Comparison of ENCODE assay signal across 8 cellular contexts in the genomic region with DNA sequence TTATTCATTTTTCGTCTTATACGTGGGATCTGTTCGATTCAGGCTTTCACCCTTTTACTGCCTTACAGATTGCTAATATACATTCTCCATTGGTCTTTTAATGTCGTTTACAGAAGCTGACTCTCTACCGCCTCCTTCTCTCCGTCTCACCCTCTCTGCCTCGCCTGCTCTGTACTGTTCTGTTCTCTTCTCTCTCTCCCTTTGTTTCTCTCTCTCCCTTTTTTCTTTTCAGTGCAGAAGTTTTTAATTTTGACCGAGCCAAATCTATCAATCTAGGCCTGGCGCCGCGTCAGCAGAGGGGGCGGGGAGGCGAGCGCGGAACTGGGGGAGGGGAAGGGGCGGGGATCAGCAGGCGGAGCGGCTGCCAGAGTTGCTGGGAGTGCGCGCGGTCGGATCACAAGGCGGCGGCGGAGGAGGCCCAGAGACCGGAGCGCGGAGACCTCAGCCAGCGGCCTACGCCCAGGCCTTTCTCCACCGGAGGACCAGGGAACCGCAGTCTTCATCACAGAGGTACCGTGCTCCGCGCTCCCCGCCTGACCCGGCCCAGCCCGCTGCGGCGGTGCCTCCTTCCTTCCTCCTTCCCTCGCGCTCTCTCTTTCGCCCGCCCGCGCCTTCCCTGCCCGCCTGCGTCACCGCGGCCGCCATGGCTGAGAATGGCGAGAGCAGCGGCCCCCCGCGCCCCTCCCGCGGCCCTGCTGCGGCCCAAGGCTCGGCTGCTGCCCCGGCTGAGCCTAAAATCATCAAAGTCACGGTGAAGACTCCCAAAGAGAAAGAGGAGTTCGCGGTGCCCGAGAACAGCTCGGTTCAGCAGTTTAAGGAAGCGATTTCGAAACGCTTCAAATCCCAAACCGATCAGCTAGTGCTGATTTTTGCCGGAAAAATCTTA. TPM values are rescaled to one million over a fixed set of nuclear protein-coding genes. Genes with fewer than 3 reads are reported as not detected.
DNase-seq lines count a peak whose midpoint lies in the region; ATAC-seq and TF ChIP-seq lines count a peak whose summit lies in the region.

UBQLN2 (plus strand) TSS at position 397 of the 886 bp plus-strand sequence; CDS start at position 644, 247 bp downstream.

- peak within 1 kb of the TSS; percentile 89 for H2AK9ac ChIP-seq in IMR-90 (replicated peaks; ENCODE audit: low read depth, low read length, poor library complexity)

- no peaks in the 10 kb centered on the region for H3K9me3 ChIP-seq in IMR-90 (ENCODE audit: control insufficient read depth, insufficient read depth, low read length)

- H3K9ac ChIP-seq in IMR-90 (ENCODE audit: low read depth, low read length), result peak within 1 kb of the TSS; percentile 95

- peaks cover 6% of the 10 kb centered on the region; the same call in 1 of the 2 replicates for H3K36me3 ChIP-seq in IMR-90 (ENCODE audit: control insufficient read depth, insufficient read depth, low read length)

- no peak for TF ChIP-seq RAD21 in IMR-90 (IDR thresholded peaks at IDR 0.05; ENCODE audit: low read length)

- H3K4me1 Mint-ChIP-seq in Calu3 (ENCODE audit: low read depth, unreplicated experiment), result peaks cover 2% of the 10 kb centered on the region
- peaks cover 13% of the 10 kb centered on the region for H3K4me1 Mint-ChIP-seq in activated T-cell treated with anti-CD3 and anti-CD28 coated beads, Interleukin-2, amount 50 U/mL, for 24 hours (ENCODE audit: low read depth)

- H3K56ac ChIP-seq in IMR-90 (ENCODE audit: extremely low read depth, insufficient read depth, low read length), result peak within 1 kb of the TSS; percentile 89

- POLR2A ChIA-PET in IMR-90 (lab: Charles Lee; ENCODE audit: unreplicated experiment), result no interaction called here

- H2BK15ac ChIP-seq in IMR-90 (ENCODE audit: low read depth, low read length), result peak within 1 kb of the TSS; percentile 70; the same call in 1 of the 3 replicates

- intact Hi-C loops in Calu3 (cut with micrococcal nuclease; ENCODE audit: unreplicated experiment) (loop anchor here (5.0 kb wide), 1 partner anchor 164 kb away; the partner anchor contains the start of gene NBDY), IMR-90 (cut with micrococcal nuclease) (loop anchor here (5.0 to 10.0 kb wide), 2 partner anchors 846 to 1031 kb away; partner anchors contain the start of genes RRAGB and ZXDB)

- peak within 1 kb of the TSS; percentile 80; the same call in 1 of the 2 replicates for H2BK120ac ChIP-seq in IMR-90 (ENCODE audit: low read depth, low read length)

- peak within 1 kb of the TSS; percentile 99 for H3K27ac ChIP-seq in IMR-90 (ENCODE audit: insufficient read depth, low read length)

- H4K5ac ChIP-seq in IMR-90 (ENCODE audit: low read depth, low read length), result peak within 1 kb of the TSS; percentile 95

- no peaks in the 10 kb centered on the region for H3K79me1 ChIP-seq in IMR-90 (ENCODE audit: low read depth in 1 of 2, low read length in 2 of 2)

- peak within 1 kb of the TSS; percentile 86 for H3K4me2 ChIP-seq in IMR-90 (ENCODE audit: low read depth, low read length)

- peak within 1 kb of the TSS; percentile 93 for H3K18ac ChIP-seq in IMR-90 (ENCODE audit: low read depth, low read length)

- H3K27me3 Mint-ChIP-seq in Calu3 (ENCODE audit: unreplicated experiment), result no peaks in the 10 kb centered on the region
- peaks cover 24% of the 10 kb centered on the region for H3K27me3 Mint-ChIP-seq in activated T-cell treated with anti-CD3 and anti-CD28 coated beads, Interleukin-2, amount 50 U/mL, for 24 hours

- peaks cover 21% of the 10 kb centered on the region for H4K20me1 ChIP-seq in IMR-90 (ENCODE audit: insufficient read depth, low read length)

- H2BK5ac ChIP-seq in IMR-90 (ENCODE audit: low read depth, low read length, poor library complexity, severe bottlenecking), result peak within 1 kb of the TSS; percentile 95

- peak within 1 kb of the TSS; percentile 91 for H3K4ac ChIP-seq in IMR-90 (ENCODE audit: low read depth, low read length)

- no peaks in the 10 kb centered on the region for H3K9me3 Mint-ChIP-seq in Calu3 (ENCODE audit: low read depth, unreplicated experiment)
- H3K9me3 Mint-ChIP-seq in activated T-cell treated with anti-CD3 and anti-CD28 coated beads, Interleukin-2, amount 50 U/mL, for 24 hours, result no peaks in the 10 kb centered on the region

- peak within 1 kb of the TSS; percentile 93 for H3K4me3 ChIP-seq in IMR-90 (ENCODE audit: insufficient read depth, low read depth, low read length)

- peak; percentile 78 for DNase-seq in Calu3
- DNase-seq in IMR-90, result peak; percentile 70
- DNase-seq in activated T-cell treated with anti-CD3 and anti-CD28 coated beads, Interleukin-2, amount 50 U/mL, for 24 hours, result peak; percentile 85
- peak; percentile 78 for DNase-seq in myocyte (ENCODE audit: low read depth)
- DNase-seq in stimulated activated CD8-positive, alpha-beta memory T cell treated with anti-CD3 and anti-CD28 coated beads, Interleukin-7, amount 100 ng/mL, for 48 hours (ENCODE audit: extremely low read depth in 1 of 2, low read depth in 1 of 2), result peak; percentile 53 to 63

- H3K9me1 ChIP-seq in IMR-90 (ENCODE audit: insufficient read depth, low read length), result no peaks in the 10 kb centered on the region

- H3K4me1 ChIP-seq in IMR-90 (ENCODE audit: control insufficient read depth, insufficient read depth, low read length), result no peaks in the 10 kb centered on the region; the same call in 1 of the 2 replicates

- peak; percentile 77 for TF ChIP-seq POLR2A in IMR-90 (IDR thresholded peaks at IDR 0.05; ENCODE audit: low read depth, low read length)

- H3K27ac Mint-ChIP-seq in Calu3 (ENCODE audit: unreplicated experiment), result peak within 1 kb of the TSS; percentile 85
- H3K27ac Mint-ChIP-seq in activated T-cell treated with anti-CD3 and anti-CD28 coated beads, Interleukin-2, amount 50 U/mL, for 24 hours, result peak within 1 kb of the TSS; percentile 92

- BruUV-seq in Calu3 (replicated peaks; lab: Mats Ljungman, UMichigan) (no TSS peak), IMR-90 (replicated peaks; lab: Mats Ljungman, UMichigan) (no TSS peak)

- 26% methylated on average over 27 of the region's 70 CpGs; no CpG with 5 or more reads in 1 of the 2 experiments for WGBS in IMR-90 (ENCODE audit: extremely low coverage in 2 of 2, insufficient read length in 1 of 2), 2 experiments

- H3K23ac ChIP-seq in IMR-90 (ENCODE audit: low read depth, low read length), result peak within 1 kb of the TSS; percentile 93

- peak within 1 kb of the TSS; percentile 94 for H3K14ac ChIP-seq in IMR-90 (replicated peaks; ENCODE audit: low read depth, low read length)

- peak within 1 kb of the TSS; percentile 32 to 86 for H4K8ac ChIP-seq in IMR-90 (ENCODE audit: low read depth in 2 of 2, low read length in 2 of 2)

- no peak within 1 kb of the TSS for H2BK20ac ChIP-seq in IMR-90 (ENCODE audit: low read depth, low read length)

- ATAC-seq in GM21447 (IDR thresholded peaks at IDR 0.05; ENCODE audit: unreplicated experiment) (peak; percentile 71), IMR-90 (ENCODE audit: low read depth) (peak; percentile 91), esophagus mucosa (peak; percentile 95)

- dilution Hi-C loops in IMR-90 (cut with HindIII; ENCODE audit: low sequenced_read_pairs, unreplicated experiment), result no loop called here

- H3K4me3 Mint-ChIP-seq in Calu3 (ENCODE audit: low read depth, unreplicated experiment), result peak within 1 kb of the TSS; percentile 67
- H3K4me3 Mint-ChIP-seq in activated T-cell treated with anti-CD3 and anti-CD28 coated beads, Interleukin-2, amount 50 U/mL, for 24 hours, result peak within 1 kb of the TSS; percentile 80

- H2AFZ ChIP-seq in IMR-90 (replicated peaks; ENCODE audit: low read length, poor library complexity), result peak within 1 kb of the TSS; percentile 94

- no peak within 1 kb of the TSS for H2AK5ac ChIP-seq in IMR-90 (ENCODE audit: low read depth, low read length)

- TF ChIP-seq CTCF in Calu3 (IDR thresholded peaks at IDR 0.05; ENCODE audit: unreplicated experiment) (no peak), IMR-90 (conservative IDR thresholded peaks at IDR 0.05; ENCODE audit: low read depth, low read length) (0 out of 2 replicates have a peak, but pooled peaks have one; percentile 25)

- CTCF ChIA-PET in Calu3 (lab: Charles Lee) (interaction anchor here (0.5 kb wide), 1 partner anchor 329 kb away, joined by 7 read pairs; no protein-coding TSS in a partner anchor), IMR-90 (lab: Yijun Ruan, JAX) (interaction anchor here (0.6 kb wide), 1 partner anchor 246 kb away, joined by 3 read pairs; no protein-coding TSS in a partner anchor)

- in situ Hi-C loops in IMR-90 (cut with MboI; ENCODE audit: low sequenced_read_pairs), result no loop called here

- peaks cover 42% of the 10 kb centered on the region for H3K36me3 Mint-ChIP-seq in Calu3 (ENCODE audit: insufficient read depth, unreplicated experiment)
- peaks cover 44% of the 10 kb centered on the region for H3K36me3 Mint-ChIP-seq in activated T-cell treated with anti-CD3 and anti-CD28 coated beads, Interleukin-2, amount 50 U/mL, for 24 hours (ENCODE audit: low read depth)

- no peaks in the 10 kb centered on the region for H3K27me3 ChIP-seq in IMR-90 (ENCODE audit: control insufficient read depth, insufficient read depth, low read length)

- peak within 1 kb of the TSS; percentile 78 for H4K91ac ChIP-seq in IMR-90 (ENCODE audit: insufficient read depth, low read depth, low read length)

TF ChIP-seq in IMR-90, 13 proteins besides CTCF, POLR2A, EP300 and RAD21 (continues in another document):
- no peak for TF ChIP-seq MXI1 (IDR thresholded peaks at IDR 0.05; ENCODE audit: borderline replicate concordance, low read depth, low read length)
- TF ChIP-seq RCOR1 (IDR thresholded peaks at IDR 0.05; ENCODE audit: insufficient replicate concordance, low read length), result no peak
- no peak for TF ChIP-seq MAZ (IDR thresholded peaks at IDR 0.05; ENCODE audit: borderline replicate concordance, low read depth, low read length)
- TF ChIP-seq MAFK (IDR thresholded peaks at IDR 0.05; ENCODE audit: low read depth, low read length), result no peak

TF ChIP-seq in PFSK-1, 5 proteins besides CTCF, POLR2A, EP300 and RAD21 (continues in another document):
- TF ChIP-seq TAF1 (IDR thresholded peaks at IDR 0.05; ENCODE audit: borderline replicate concordance, insufficient read depth, low read length) (peak; percentile 56; the same call in 1 of the 2 replicates), SIN3A (IDR thresholded peaks at IDR 0.05; ENCODE audit: borderline replicate concordance, insufficient read depth, low read length) (0 out of 2 replicates have a peak, but pooled peaks have one; percentile 25), POLR2AphosphoS5 (IDR thresholded peaks at IDR 0.05; ENCODE audit: low read depth, low read length) (peak; percentile 81), FOXP2 (optimal IDR thresholded peaks at IDR 0.05; ENCODE audit: borderline replicate concordance, extremely low read depth, extremely low read length, insufficient read depth) (peak; percentile 37)

RNA-seq across cellular contexts. Expression of gene UBQLN2, which starts in this region (rescaled TPM):
- total RNA-seq in Calu3 (2022) (33.7 and 38.2 TPM in 2 replicates), IMR-90 (2012; rRNA removed) (4.1 and 5.6 TPM in 2 replicates), esophagus mucosa (31.9 TPM), myocyte (17.2 and 23.2 TPM in 2 replicates)
- 24.5 and 25.0 TPM in 2 replicates for polyA plus RNA-seq in IMR-90 (2012; rRNA removed)
- 12.3 and 16.6 TPM in 2 replicates for polyA plus RNA-seq in IMR-90 (2012; cell fraction: cytosol; rRNA removed)
- polyA plus RNA-seq in IMR-90 (2012; cell fraction: nucleus; rRNA removed; ENCODE audit: low replicate concordance), result 8.6 and 9.5 TPM in 2 replicates
- 19.2 TPM for polyA plus RNA-seq in PFSK-1 (2012; ENCODE audit: insufficient read length, low read depth)
- polyA plus RNA-seq in myocyte (2012), result 24.3 TPM

Comparison
In these comparisons a context has a peak if more than half of its experiments do, and no peak if none do; other contexts are left out.
1. Peak in every context shown above with its lines: DNase-seq, ATAC-seq, H3K4me3 ChIP-seq and H3K27ac ChIP-seq.